ENCODE assay signal across 1 cellular context in genomic region chr9:113675475-113675941, GRCh38.
TF ChIP-seq lines count a peak whose summit lies in the region.

No MANE protein-coding gene starts in this region.

TF ChIP-seq in H1, 55 proteins besides CTCF, POLR2A, EP300 and RAD21 (continued from another document):
- TF ChIP-seq CHD7 (IDR thresholded peaks at IDR 0.05; ENCODE audit: insufficient replicate concordance, low read length) (no peak), SP2 (IDR thresholded peaks at IDR 0.05; ENCODE audit: low read length) (no peak), BCL11A (IDR thresholded peaks at IDR 0.05; ENCODE audit: low read depth in 2 of 2, low read length in 2 of 2) (no peak), EZH2 (IDR thresholded peaks at IDR 0.05; ENCODE audit: low read depth, low read length, severe bottlenecking) (no peak), CTBP2 (IDR thresholded peaks at IDR 0.05; ENCODE audit: borderline replicate concordance, insufficient read depth, insufficient read length, low read length) (no peak)
